Comparison of ENCODE assay signal across 12 cellular contexts in the genomic region with DNA sequence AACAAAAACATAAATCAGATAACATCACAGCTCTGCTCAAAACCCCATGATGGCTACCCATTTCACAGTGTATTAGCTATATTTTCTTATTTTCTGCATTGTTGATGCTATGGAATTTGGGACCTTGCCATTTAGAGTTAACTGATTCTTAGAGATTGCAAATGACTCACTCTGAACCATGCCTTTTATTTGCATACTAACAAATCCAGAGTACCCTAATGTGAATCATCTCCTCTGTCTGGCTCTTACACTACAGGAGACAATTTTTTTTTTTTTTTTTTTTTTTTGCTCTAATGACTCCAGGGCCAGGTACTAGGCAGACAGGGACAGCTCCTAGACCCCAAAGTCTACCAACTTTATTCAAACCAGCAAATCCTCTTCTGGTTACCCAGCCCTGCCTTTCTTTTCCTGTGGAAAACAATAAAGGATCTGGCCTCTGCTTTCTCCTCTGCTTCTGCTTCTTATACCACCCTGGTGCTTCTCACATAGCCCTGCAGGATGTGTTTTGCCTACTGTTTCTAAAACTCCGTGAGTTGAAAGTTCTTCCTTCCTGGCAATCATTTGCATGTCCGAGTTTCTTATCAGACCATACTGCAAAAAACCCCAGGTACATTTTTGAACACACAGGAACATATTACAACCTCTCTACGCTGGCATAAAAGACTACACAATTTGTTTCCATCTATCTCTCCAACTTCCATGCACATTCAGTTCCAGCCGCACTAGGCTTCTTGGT. TPM values are rescaled to one million over a fixed set of nuclear protein-coding genes. Genes with fewer than 3 reads are reported as not detected.
DNase-seq lines count a peak whose midpoint lies in the region; ATAC-seq and TF ChIP-seq lines count a peak whose summit lies in the region.
"Had no signal": no experiment of that assay in that cellular context is flagged by ENCODE, and none has a peak within 500 bp of the region (broad histone marks: within the 10 kb centered on the region; RNA-seq: fewer than 3 reads in every experiment).

No MANE protein-coding gene starts in this region.

- intact Hi-C loops in vagina (cut with DNase I): no loop called here

- DNase-seq in GM03348 (ENCODE audit: low spot score) (peak; percentile 74), kidney tubule cell (ENCODE audit: low spot score) (peak; percentile 89), middle frontal gyrus (ENCODE audit: extremely low spot score, low spot score) (no peak), coronary artery (ENCODE audit: low spot score) (no peak), vagina (ENCODE audit: extremely low spot score in 2 of 2) (no peak), NCI-H1105 (lab: John Stamatoyannopoulos, UW) (no peak)
- DNase-seq: activated CD4-positive, CD25-positive, alpha-beta regulatory T cell; effector memory CD4-positive, alpha-beta T cell; NCI-H2227 treated with DMSO at 0.1 percent for 48 hours had no signal

- H3K27ac ChIP-seq in HEK293 (ENCODE audit: extremely low read depth, low read depth, low read length): no peak overlapping the region
- no peak overlapping the region for H3K27ac ChIP-seq in coronary artery
- no peak overlapping the region for H3K27ac ChIP-seq in vagina

- peaks cover 11% of the 10 kb centered on the region for H3K9me3 Mint-ChIP-seq in activated T-helper 17 cell treated with anti-CD3 and anti-CD28 coated beads, Interleukin-2, amount 50 U/mL, for 72 hours

- H3K4me3 ChIP-seq in HEK293 (ENCODE audit: low read depth, low read length) (no peak overlapping the region), coronary artery (no peak overlapping the region), vagina (no peak overlapping the region)

- H3K36me3 ChIP-seq in HEK293 (ENCODE audit: control insufficient read depth in 2 of 2, insufficient read depth in 1 of 2, low read length in 2 of 2) (peaks cover 0 to 5% of the 10 kb centered on the region in 2 experiments; a peak in 2 of 3 replicates), vagina (no peaks in the 10 kb centered on the region)

- ATAC-seq in activated T-helper 17 cell treated with anti-CD3 and anti-CD28 coated beads, Interleukin-2, amount 50 U/mL, for 72 hours (replicated peaks): peak; percentile 79

- H3K4me1 ChIP-seq in HEK293 (ENCODE audit: control insufficient read depth, insufficient read depth, low read length): no peaks in the 10 kb centered on the region
- no peaks in the 10 kb centered on the region for H3K4me1 ChIP-seq in vagina

- H3K27me3 ChIP-seq in vagina: no peaks in the 10 kb centered on the region

- no peaks in the 10 kb centered on the region for H3K27me3 Mint-ChIP-seq in activated T-helper 17 cell treated with anti-CD3 and anti-CD28 coated beads, Interleukin-2, amount 50 U/mL, for 72 hours

- TF ChIP-seq CTCF in HEK293 (tag by site-specific recombination; IDR thresholded peaks at IDR 0.05) (no peak), coronary artery (IDR thresholded peaks at IDR 0.05) (no peak), vagina (IDR thresholded peaks at IDR 0.05) (no peak)

- H3K9me3 ChIP-seq in HEK293 (ENCODE audit: control insufficient read depth, insufficient read depth, low read depth, low read length): no peaks in the 10 kb centered on the region
- H3K9me3 ChIP-seq in vagina: no peaks in the 10 kb centered on the region

- H3K4me1 Mint-ChIP-seq in activated T-helper 17 cell treated with anti-CD3 and anti-CD28 coated beads, Interleukin-2, amount 50 U/mL, for 72 hours: peaks cover 24% of the 10 kb centered on the region

- POLR2A ChIA-PET in HEK293 (lab: Yijun Ruan, JAX): interaction anchor here (0.7 kb wide), 1 partner anchor 20 kb away, joined by 5 read pairs; no protein-coding TSS in a partner anchor

- H3K27ac Mint-ChIP-seq in activated T-helper 17 cell treated with anti-CD3 and anti-CD28 coated beads, Interleukin-2, amount 50 U/mL, for 72 hours: peak overlapping the region; percentile 61

- peak overlapping the region; percentile 20 for H3K4me3 Mint-ChIP-seq in activated T-helper 17 cell treated with anti-CD3 and anti-CD28 coated beads, Interleukin-2, amount 50 U/mL, for 72 hours

- CTCF ChIA-PET in HEK293 (lab: Yijun Ruan, JAX): interaction anchor here (0.6 kb wide), 1 partner anchor 1048 kb away, joined by 3 read pairs; no protein-coding TSS in a partner anchor

- H3K36me3 Mint-ChIP-seq in activated T-helper 17 cell treated with anti-CD3 and anti-CD28 coated beads, Interleukin-2, amount 50 U/mL, for 72 hours (ENCODE audit: low read depth): peaks cover 38% of the 10 kb centered on the region

- TF ChIP-seq POLR2A in vagina (IDR thresholded peaks at IDR 0.05): no peak

TF ChIP-seq in HEK293, 187 proteins besides CTCF, POLR2A, EP300 and RAD21:
- TF ChIP-seq, protein P1, sequence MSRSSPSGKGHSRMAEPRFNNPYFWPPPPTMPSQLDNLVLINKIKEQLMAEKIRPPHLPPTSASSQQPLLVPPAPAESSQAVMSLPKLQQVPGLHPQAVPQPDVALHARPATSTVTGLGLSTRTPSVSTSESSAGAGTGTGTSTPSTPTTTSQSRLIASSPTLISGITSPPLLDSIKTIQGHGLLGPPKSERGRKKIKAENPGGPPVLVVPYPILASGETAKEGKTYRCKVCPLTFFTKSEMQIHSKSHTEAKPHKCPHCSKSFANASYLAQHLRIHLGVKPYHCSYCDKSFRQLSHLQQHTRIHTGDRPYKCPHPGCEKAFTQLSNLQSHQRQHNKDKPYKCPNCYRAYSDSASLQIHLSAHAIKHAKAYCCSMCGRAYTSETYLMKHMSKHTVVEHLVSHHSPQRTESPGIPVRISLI (tag by site-specific recombination; IDR thresholded peaks at IDR 0.05): 0 out of 2 replicates have a peak, but pooled peaks have one; percentile 39
- TF ChIP-seq ZNF76 (tag by site-specific recombination; IDR thresholded peaks at IDR 0.05; ENCODE audit: borderline replicate concordance, low read depth) (no peak), ZNF626 (tag by site-specific recombination; IDR thresholded peaks at IDR 0.05) (no peak)

RNA-seq across cellular contexts. Expression of a gene that starts 10.6 kb away (rescaled TPM):
- total RNA-seq in activated T-helper 17 cell treated with anti-CD3 and anti-CD28 coated beads, Interleukin-2, amount 50 U/mL, for 72 hours: 100 to 1,000 TPM in 1 of 2 donors, 10 to 100 TPM in 1; 90.0 to 130 TPM
- total RNA-seq in vagina: 76.1 TPM

RNA-seq across cellular contexts. Expression of a gene that starts 29.3 kb away (rescaled TPM):
- total RNA-seq in activated T-helper 17 cell treated with anti-CD3 and anti-CD28 coated beads, Interleukin-2, amount 50 U/mL, for 72 hours: 10 to 100 TPM in 1 of 2 donors, 1 to 10 TPM in 1; 9.1 to 16.7 TPM
- 18.2 TPM for total RNA-seq in vagina

RNA-seq across cellular contexts. Expression of a gene that starts 38.9 kb away (rescaled TPM):
- total RNA-seq in activated T-helper 17 cell treated with anti-CD3 and anti-CD28 coated beads, Interleukin-2, amount 50 U/mL, for 72 hours: 1 to 10 TPM; 2.1 to 3.5 TPM
- 0.74 TPM for total RNA-seq in vagina
- total RNA-seq: myocyte had no signal

RNA-seq across cellular contexts. Expression of a gene that starts 50.6 kb away (rescaled TPM):
- total RNA-seq in activated T-helper 17 cell treated with anti-CD3 and anti-CD28 coated beads, Interleukin-2, amount 50 U/mL, for 72 hours: 1 to 10 TPM; 6.6 to 6.7 TPM
- 6.9 TPM for total RNA-seq in vagina

Comparison
In these comparisons a context has a peak if more than half of its experiments do, and no peak if none do; other contexts are left out.
1. DNase-seq: peak in GM03348 (single experiment) and kidney tubule cell (single experiment); none in middle frontal gyrus (single experiment), coronary artery (single experiment), vagina (0 of 2) and NCI-H1105 (single experiment).